Comparison of ENCODE assay signal across 22 cellular contexts in the genomic region with DNA sequence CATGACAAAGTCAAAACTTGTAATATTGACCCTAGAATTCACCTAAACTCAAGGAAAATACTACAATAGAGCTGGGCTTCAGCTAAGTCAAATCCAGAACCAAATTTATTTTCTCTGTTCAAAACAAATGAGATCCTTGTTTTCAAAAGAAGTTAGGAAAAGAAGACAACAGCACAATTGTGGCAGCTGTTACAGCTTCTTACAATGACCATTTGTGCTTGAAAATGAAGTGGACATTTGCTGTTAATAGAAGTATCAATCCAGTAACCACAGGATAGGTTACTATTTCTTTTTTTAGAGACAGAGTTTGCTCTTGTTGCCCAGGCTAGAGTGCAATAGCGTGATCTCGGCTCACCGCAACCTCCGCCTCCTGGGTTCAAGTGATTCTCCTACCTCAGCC. TPM values are rescaled to one million over a fixed set of nuclear protein-coding genes. Genes with fewer than 3 reads are reported as not detected.
DNase-seq lines count a peak whose midpoint lies in the region; ATAC-seq and TF ChIP-seq lines count a peak whose summit lies in the region.
"Had no signal": no experiment of that assay in that cellular context is flagged by ENCODE, and none has a peak within 500 bp of the region (broad histone marks: within the 10 kb centered on the region; RNA-seq: fewer than 3 reads in every experiment).

No MANE protein-coding gene starts in this region.

- intact Hi-C loops in dorsolateral prefrontal cortex (cut with DNase I) (loop anchor here (5.0 kb wide), 1 partner anchor 39 kb away; no protein-coding TSS in a partner anchor), sciatic nerve (cut with DNase I) (no loop called here), gastrocnemius medialis (cut with DNase I; ENCODE audit: low total_unique reads) (no loop called here)

- TF ChIP-seq CTCF in dorsolateral prefrontal cortex (IDR thresholded peaks at IDR 0.05 in 54 of 56, conservative IDR thresholded peaks at IDR 0.05 in 2 of 56; ENCODE audit: low read depth in 1 of 56, partially characterized antibody in 56 of 56) = peak in 3 of 56 donors; percentile 14 to 24 (median 21)
- TF ChIP-seq CTCF in gastrocnemius medialis (IDR thresholded peaks at IDR 0.05 in 4 of 5, conservative IDR thresholded peaks at IDR 0.05 in 1 of 5) = no peak
- no peak for TF ChIP-seq CTCF in WERI-Rb-1 (IDR thresholded peaks at IDR 0.05; ENCODE audit: low read depth, low read length)

- in situ Hi-C loops in gastrocnemius medialis (cut with MboI; ENCODE audit: low sequenced_read_pairs in 4 of 4) = no loop called here

- TF ChIP-seq POLR2A in gastrocnemius medialis (IDR thresholded peaks at IDR 0.05) = no peak

- ATAC-seq in sciatic nerve (peak; percentile 82), gastrocnemius medialis (no peak), HG03095 (IDR thresholded peaks at IDR 0.05; ENCODE audit: unreplicated experiment) (no peak), HG03457 (IDR thresholded peaks at IDR 0.05; ENCODE audit: unreplicated experiment) (no peak)

- H3K4me1 ChIP-seq in gastrocnemius medialis = no peaks in the 10 kb centered on the region
- H3K4me1 ChIP-seq: HAP-1, Peyer's patch had no signal

- DNase-seq in COLO829 (ENCODE audit: low spot score) (peak; percentile 83), dorsolateral prefrontal cortex (no peak), medulla oblongata (ENCODE audit: extremely low spot score) (peak; percentile 87), sciatic nerve (ENCODE audit: low spot score) (no peak), gastrocnemius medialis (no peak), WERI-Rb-1 (no peak)
- DNase-seq: AML-193; CD8-positive, alpha-beta memory T cell; GM23248; Kasumi-1; NCI-H187; NCI-H446; NCI-H526; Peyer's patch had no signal

- H3K27me3 ChIP-seq in dorsolateral prefrontal cortex (no peaks in the 10 kb centered on the region), gastrocnemius medialis (no peaks in the 10 kb centered on the region), WERI-Rb-1 (ENCODE audit: insufficient read depth, low read depth, severe bottlenecking) (no peaks in the 10 kb centered on the region)
- H3K27me3 ChIP-seq: Peyer's patch had no signal

- peak overlapping the region; percentile 52 to 100 (median 92) for H3K27ac ChIP-seq in dorsolateral prefrontal cortex
- H3K27ac ChIP-seq in gastrocnemius medialis = no peak overlapping the region
- no peak overlapping the region for H3K27ac ChIP-seq in WERI-Rb-1
- H3K27ac ChIP-seq: C4-2B, GM23248, Peyer's patch had no signal

- H3K4me3 ChIP-seq in dorsolateral prefrontal cortex (peak overlapping the region in 9 of 59 donors; percentile 1 to 40 (median 19)), gastrocnemius medialis (no peak overlapping the region), WERI-Rb-1 (ENCODE audit: low read depth, low read length) (no peak overlapping the region)
- H3K4me3 ChIP-seq: GM23248, HAP-1, Peyer's patch had no signal

- peaks cover 0 to 7% of the 10 kb centered on the region in 2 donors for H3K36me3 ChIP-seq in gastrocnemius medialis
- peaks cover 19% of the 10 kb centered on the region for H3K36me3 ChIP-seq in WERI-Rb-1
- H3K36me3 ChIP-seq: HAP-1 had no signal

- H3K9me3 ChIP-seq in gastrocnemius medialis (no peaks in the 10 kb centered on the region), WERI-Rb-1 (ENCODE audit: severe bottlenecking) (peaks cover 21% of the 10 kb centered on the region)
- H3K9me3 ChIP-seq: HAP-1, Peyer's patch had no signal

RNA-seq across cellular contexts. Expression of gene APPBP2, which starts 44.4 kb away (rescaled TPM):
- total RNA-seq in dorsolateral prefrontal cortex (10 to 100 TPM; 44.7 to 85.8 (median 66.2) TPM), sciatic nerve (63.2 TPM), gastrocnemius medialis (10 to 100 TPM; 14.2 to 21.8 (median 18.1) TPM)

RNA-seq across cellular contexts. Expression of gene CHCT1, which starts 59.3 kb away (rescaled TPM):
- total RNA-seq in dorsolateral prefrontal cortex = under 1 TPM in 2 of 120 experiments, not detected in 118; 0.64 to 0.85 TPM
- total RNA-seq in sciatic nerve = not detected
- not detected for total RNA-seq in gastrocnemius medialis
- total RNA-seq: A172, Daoy, GM23248, MCF 10A, OCI-LY7, Peyer's patch had no signal

Comparison
In these comparisons a context has a peak if more than half of its experiments do, and no peak if none do; other contexts are left out.
1. DNase-seq: peak in COLO829 (single experiment) and medulla oblongata (single experiment); none in dorsolateral prefrontal cortex (0 of 10), sciatic nerve (single experiment), gastrocnemius medialis (0 of 2) and WERI-Rb-1 (single experiment).
2. H3K27ac ChIP-seq: peak in dorsolateral prefrontal cortex (59 of 59); none in gastrocnemius medialis (0 of 4) and WERI-Rb-1 (single experiment).
3. intact Hi-C loops: an anchor here in dorsolateral prefrontal cortex (5.0 kb wide); none called in sciatic nerve and gastrocnemius medialis.